ENCODE assay signal across 9 cellular contexts in the genomic region with DNA sequence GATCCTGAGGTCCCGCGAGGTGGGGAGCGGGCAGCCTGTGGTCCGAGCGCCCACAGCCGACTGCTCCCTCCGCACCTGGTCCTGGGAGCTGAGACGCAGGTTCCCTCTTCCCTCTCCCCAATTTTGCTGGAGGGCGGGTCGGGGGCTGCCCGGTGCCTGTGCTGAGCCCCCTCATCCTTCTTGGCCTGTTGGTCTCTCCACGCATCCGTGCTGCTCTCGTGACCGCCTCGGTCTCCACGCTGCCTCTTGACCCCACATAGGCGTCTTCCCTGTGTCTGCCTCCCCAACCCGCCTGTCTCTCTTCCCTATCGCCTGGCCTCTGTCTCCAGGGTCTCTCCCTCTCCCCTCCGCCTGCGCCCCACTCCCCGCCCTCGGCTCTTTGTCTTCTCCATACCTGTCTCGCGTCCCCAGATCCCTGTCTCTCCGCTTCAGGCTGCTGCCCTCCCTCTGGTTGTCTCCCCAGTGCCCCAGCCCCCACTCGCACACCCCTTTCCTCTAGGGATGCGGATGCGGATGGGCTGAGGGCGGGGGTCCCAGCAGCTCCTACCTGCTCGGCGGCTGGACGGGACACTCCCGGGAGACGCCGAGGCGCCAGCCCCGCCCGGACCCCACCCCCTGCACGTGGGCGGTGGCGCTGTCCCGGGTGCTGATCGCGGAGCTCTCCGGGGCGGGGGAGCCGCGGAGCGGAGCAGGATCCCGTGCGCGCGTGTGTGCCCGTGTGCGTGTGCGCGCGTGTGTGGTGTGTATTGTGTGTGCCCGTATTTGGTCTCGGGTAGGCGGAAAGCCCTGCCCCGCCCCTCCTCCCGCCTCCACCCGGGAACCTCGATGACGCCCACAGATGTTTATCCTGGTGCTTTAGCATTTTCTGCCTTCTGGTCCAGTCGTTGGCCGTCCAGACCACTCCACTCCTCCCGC. TPM values are rescaled to one million over a fixed set of nuclear protein-coding genes. Genes with fewer than 3 reads are reported as not detected.
DNase-seq lines count a peak whose midpoint lies in the region; ATAC-seq and TF ChIP-seq lines count a peak whose summit lies in the region.
"Had no signal": no experiment of that assay in that cellular context is flagged by ENCODE, and none has a peak within 500 bp of the region (broad histone marks: within the 10 kb centered on the region; RNA-seq: fewer than 3 reads in every experiment).

A gene (minus strand): TSS at position 720 of the 915 bp plus-strand sequence. CDS start 1,248 bp downstream, outside the sequence.

- no peaks in the 10 kb centered on the region for H3K36me3 Mint-ChIP-seq in stimulated activated naive CD8-positive, alpha-beta T cell treated with anti-CD3 and anti-CD28 coated beads, Interleukin-15, Interleukin-2, amounts not matched to agents 100 ng/mL and 50 ng/mL, for 24 hours (ENCODE audit: low read depth)

- no peak for ATAC-seq in GM21390 (IDR thresholded peaks at IDR 0.05; ENCODE audit: unreplicated experiment)

- peak within 1 kb of the TSS; percentile 73 for H3K4me3 Mint-ChIP-seq in stimulated activated naive CD8-positive, alpha-beta T cell treated with anti-CD3 and anti-CD28 coated beads, Interleukin-15, Interleukin-2, amounts not matched to agents 100 ng/mL and 50 ng/mL, for 24 hours

- H2AFZ ChIP-seq in Karpas-422 (ENCODE audit: low read length) = peak within 1 kb of the TSS; percentile 57; the same call in 1 of the 2 replicates

- CTCF ChIA-PET in GM10248 (lab: Yijun Ruan, JAX) = interaction anchor here (1.0 kb wide), 1 partner anchor 288 kb away, joined by 3 read pairs; no protein-coding TSS in a partner anchor

- no peak for TF ChIP-seq CTCF in GM10248 (IDR thresholded peaks at IDR 0.05; ENCODE audit: control extremely low read depth, extremely low read depth, low read depth, missing control alignments)

- H3K4me3 ChIP-seq in Karpas-422 (ENCODE audit: low read length) (peak within 1 kb of the TSS; percentile 64), muscle layer of duodenum (ENCODE audit: low read depth in 1 of 2, low read length in 2 of 2) (peak within 1 kb of the TSS; percentile 26 to 54)
- H3K4me3 ChIP-seq: SJSA1 had no signal

- no peaks in the 10 kb centered on the region for H3K9me2 ChIP-seq in Karpas-422 (replicated peaks; ENCODE audit: insufficient read depth, low read length)

- no peaks in the 10 kb centered on the region for H3K79me2 ChIP-seq in Karpas-422 (ENCODE audit: low read length)

- POLR2A ChIA-PET in GM10248 (lab: Yijun Ruan, JAX) = no interaction called here

- intact Hi-C loops in posterior vena cava (cut with DNase I) = no loop called here

- H3K4me1 ChIP-seq in Karpas-422 (ENCODE audit: low read length) (peaks cover 16% of the 10 kb centered on the region), muscle layer of duodenum (ENCODE audit: control insufficient read depth in 1 of 2, insufficient read depth in 2 of 2, low read length in 2 of 2) (peaks cover 3 to 16% of the 10 kb centered on the region in 2 donors)

- 0 out of 2 replicates have a peak within 1 kb of the TSS, but pooled peaks have one; percentile 30 for H3K9ac ChIP-seq in Karpas-422 (ENCODE audit: low read length)

- H3K27me3 ChIP-seq in Karpas-422 (ENCODE audit: low read length) = no peaks in the 10 kb centered on the region
- H3K27me3 ChIP-seq in muscle layer of duodenum (ENCODE audit: low read depth, low read length) = peaks cover 62% of the 10 kb centered on the region

- no peaks in the 10 kb centered on the region for H3K9me3 ChIP-seq in Karpas-422 (ENCODE audit: low read length)
- H3K9me3 ChIP-seq in muscle layer of duodenum (ENCODE audit: control insufficient read depth in 1 of 2, low read length in 2 of 2) = no peaks in the 10 kb centered on the region

- H3K27me3 Mint-ChIP-seq in stimulated activated naive CD8-positive, alpha-beta T cell treated with anti-CD3 and anti-CD28 coated beads, Interleukin-15, Interleukin-2, amounts not matched to agents 100 ng/mL and 50 ng/mL, for 24 hours = peaks cover 64% of the 10 kb centered on the region

- peak; percentile 83 for DNase-seq in GM10248 (ENCODE audit: extremely low spot score)
- peak; percentile 90 for DNase-seq in Karpas-422
- DNase-seq in activated CD4-positive, alpha-beta T cell treated with anti-CD3 and anti-CD28 coated beads, Interleukin-2, amount 50 U/mL, for 4 hours = peak; percentile 45 to 49
- peak; percentile 83 for DNase-seq in ecto neural progenitor cell (ENCODE audit: low spot score)
- no peak for DNase-seq in posterior vena cava (ENCODE audit: low spot score)

- H3K27ac Mint-ChIP-seq in stimulated activated naive CD8-positive, alpha-beta T cell treated with anti-CD3 and anti-CD28 coated beads, Interleukin-15, Interleukin-2, amounts not matched to agents 100 ng/mL and 50 ng/mL, for 24 hours = peak within 1 kb of the TSS; percentile 36

- H3K9me3 Mint-ChIP-seq in stimulated activated naive CD8-positive, alpha-beta T cell treated with anti-CD3 and anti-CD28 coated beads, Interleukin-15, Interleukin-2, amounts not matched to agents 100 ng/mL and 50 ng/mL, for 24 hours = no peaks in the 10 kb centered on the region

- H3K4me2 ChIP-seq in Karpas-422 (ENCODE audit: low read depth, low read length, poor library complexity, severe bottlenecking) = peak within 1 kb of the TSS; percentile 75

- peaks cover 19% of the 10 kb centered on the region for H3K4me1 Mint-ChIP-seq in stimulated activated naive CD8-positive, alpha-beta T cell treated with anti-CD3 and anti-CD28 coated beads, Interleukin-15, Interleukin-2, amounts not matched to agents 100 ng/mL and 50 ng/mL, for 24 hours (ENCODE audit: low read depth)

- H3K27ac ChIP-seq in Karpas-422 (ENCODE audit: low read length) (no peak within 1 kb of the TSS), muscle layer of duodenum (ENCODE audit: low read length) (no peak within 1 kb of the TSS)
- H3K27ac ChIP-seq: SJSA1 had no signal

- peaks cover 7% of the 10 kb centered on the region for H4K20me1 ChIP-seq in Karpas-422 (ENCODE audit: insufficient read depth, low read depth, low read length)

- H3K36me3 ChIP-seq in Karpas-422 (ENCODE audit: insufficient read depth, low read length) = no peaks in the 10 kb centered on the region
- H3K36me3 ChIP-seq in muscle layer of duodenum (ENCODE audit: control insufficient read depth in 1 of 2, insufficient read depth in 2 of 2, low read length in 2 of 2) = no peaks in the 10 kb centered on the region
- H3K36me3 ChIP-seq: SJSA1 had no signal

RNA-seq across cellular contexts. Expression of the gene that starts here (rescaled TPM):
- not detected in 2 replicates for total RNA-seq in Karpas-422 (2014; rRNA removed; shearing (Covaris generic); ENCODE audit: low replicate concordance)
- total RNA-seq in posterior vena cava = not detected
- total RNA-seq: SJSA1 had no signal

Comparison
In these comparisons a context has a peak if more than half of its experiments do, and no peak if none do; other contexts are left out.
1. Peak in DNase-seq, H3K4me3 ChIP-seq, H3K9ac ChIP-seq and H3K4me2 ChIP-seq in Karpas-422; RNA of the gene not detected or under 1 TPM.